ENCODE assay signal across 16 cellular contexts in the genomic region with DNA sequence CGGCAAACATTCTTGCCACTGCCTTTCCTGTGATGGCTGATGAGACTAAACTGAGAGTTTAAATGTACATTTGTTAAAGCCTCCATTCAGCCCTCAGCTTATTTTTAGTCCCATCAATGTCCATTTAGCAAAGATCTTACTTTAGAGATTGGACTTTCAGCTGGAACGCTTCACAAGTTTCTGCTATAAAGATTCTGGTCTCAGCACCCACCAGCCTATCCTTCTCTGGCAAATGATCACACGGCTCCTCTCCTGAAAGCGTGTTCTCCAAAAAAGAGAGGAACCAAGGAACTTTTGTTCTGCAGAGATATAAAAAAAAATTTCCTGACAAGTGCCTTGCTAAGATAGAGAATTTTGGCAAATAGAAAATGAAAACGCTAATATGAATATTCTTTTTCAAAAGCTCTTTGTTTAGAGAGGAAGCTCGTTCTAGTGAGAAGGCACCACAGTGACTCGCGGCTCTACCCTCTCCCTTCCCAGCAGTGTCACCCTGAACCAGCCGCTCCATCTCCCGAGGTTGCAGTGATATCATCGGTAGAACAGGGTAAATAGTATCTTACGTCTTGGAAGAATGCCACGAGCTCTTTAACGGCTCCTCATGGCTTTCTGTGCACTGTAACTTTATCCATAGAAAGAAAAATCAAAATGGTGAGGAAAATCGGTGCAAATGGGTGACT.
A peak's percentile ranks its signal among the peaks of the same experiment; 100 is the strongest.
DNase-seq lines count a peak whose midpoint lies in the region; ATAC-seq and TF ChIP-seq lines count a peak whose summit lies in the region.
"Had no signal": no experiment of that assay in that cellular context is flagged by ENCODE, and none has a peak within 500 bp of the region (broad histone marks: within the 10 kb centered on the region; RNA-seq: fewer than 3 reads in every experiment).

No MANE protein-coding gene starts in this region.

- H3K18ac ChIP-seq in H9 (ENCODE audit: insufficient read length, low read depth, low read length) = no peak overlapping the region

- H4K5ac ChIP-seq in H9 (ENCODE audit: insufficient read length, low read depth, low read length) = no peak overlapping the region

- H3K4ac ChIP-seq in H9 (ENCODE audit: low read depth, low read length) = no peak overlapping the region

- H3K4me1 Mint-ChIP-seq in H9 = peaks cover 23 to 26% of the 10 kb centered on the region in 2 experiments
- H3K4me1 Mint-ChIP-seq in progenitor cell of endocrine pancreas (ENCODE audit: low read depth) = peaks cover 1% of the 10 kb centered on the region

- H3K4me2 ChIP-seq in H9 (ENCODE audit: insufficient read depth, insufficient read length, low read length) = no peak overlapping the region
- H3K4me2 ChIP-seq: BLaER1 had no signal

- DNase-seq in H9 (no peak), amygdala (lab: John Stamatoyannopoulos, UW) (peak in 47 of 56 donors; percentile 9 to 80 (median 50)), left ventricle myocardium superior (no peak), progenitor cell of endocrine pancreas (ENCODE audit: low spot score, unreplicated experiment) (no peak), islet precursor cell (no peak), retina (no peak), omental fat pad (ENCODE audit: low spot score) (no peak), T-helper 1 cell (no peak)
- DNase-seq: activated CD4-positive, alpha-beta T cell treated with anti-CD3 and anti-CD28 coated beads for 36 hours; activated naive CD8-positive, alpha-beta T cell treated with anti-CD3 and anti-CD28 coated beads, Interleukin-2, amount 10 ng/mL, durations not matched to agents 7 days and 5 days; MG63; ovary; SW 1271 had no signal

- H3K4me3 Mint-ChIP-seq in H9 (no peak overlapping the region), progenitor cell of endocrine pancreas (ENCODE audit: low read depth) (no peak overlapping the region)
- H3K4me3 Mint-ChIP-seq: activated CD4-positive, alpha-beta T cell treated with anti-CD3 and anti-CD28 coated beads for 36 hours; activated naive CD8-positive, alpha-beta T cell treated with anti-CD3 and anti-CD28 coated beads, Interleukin-2, amount 10 ng/mL, durations not matched to agents 7 days and 5 days; memory B cell; type B pancreatic cell had no signal

- no peak overlapping the region for H2BK5ac ChIP-seq in H9 (ENCODE audit: insufficient read length, low read length)

- H3K9me3 Mint-ChIP-seq in H9 (no peaks in the 10 kb centered on the region), progenitor cell of endocrine pancreas (ENCODE audit: low read depth) (no peaks in the 10 kb centered on the region)

- no peak overlapping the region for H2BK15ac ChIP-seq in H9 (ENCODE audit: low read depth, low read length)

- no peak overlapping the region for H2AFZ ChIP-seq in H9 (ENCODE audit: low read length)

- H3K23me2 ChIP-seq in H9 (ENCODE audit: insufficient read length, low read depth, low read length, poor library complexity, severe bottlenecking) = no peaks in the 10 kb centered on the region

- no peaks in the 10 kb centered on the region for H4K20me1 ChIP-seq in H9 (ENCODE audit: control insufficient read depth, insufficient read depth, insufficient read length)
- H4K20me1 ChIP-seq: BLaER1 had no signal

- no peaks in the 10 kb centered on the region for H3K27me3 ChIP-seq in H9 (ENCODE audit: insufficient read depth, low read length)
- H3K27me3 ChIP-seq: BLaER1, MG63, ovary had no signal

- TF ChIP-seq CTCF in H9 (conservative IDR thresholded peaks at IDR 0.05) (no peak), progenitor cell of endocrine pancreas (IDR thresholded peaks at IDR 0.05; ENCODE audit: unreplicated experiment) (no peak), omental fat pad (IDR thresholded peaks at IDR 0.05) (no peak)

- no peak overlapping the region for H3K56ac ChIP-seq in H9 (ENCODE audit: insufficient read length, low read depth, low read length)

- no peaks in the 10 kb centered on the region for H3K9me3 ChIP-seq in H9 (ENCODE audit: control insufficient read depth, low read depth, low read length)
- H3K9me3 ChIP-seq: ovary had no signal

- no peak overlapping the region for H4K8ac ChIP-seq in H9 (replicated peaks; ENCODE audit: insufficient read length, low read depth, low read length)

- no peak overlapping the region for H3K9ac ChIP-seq in H9 (ENCODE audit: extremely low read depth, insufficient read length, low read length)
- H3K9ac ChIP-seq: BLaER1 had no signal

- H3K4me1 ChIP-seq in H9 (ENCODE audit: insufficient read depth, low read length) = no peaks in the 10 kb centered on the region; the same call in 1 of the 2 replicates

- H2BK20ac ChIP-seq in H9 (ENCODE audit: low read depth, low read length, poor library complexity, severe bottlenecking) = no peak overlapping the region

- peaks cover 57 to 72% (median 67%) of the 10 kb centered on the region in 3 experiments for H3K36me3 Mint-ChIP-seq in H9 (ENCODE audit: insufficient read depth in 1 of 3, low read depth in 3 of 3)
- H3K36me3 Mint-ChIP-seq in progenitor cell of endocrine pancreas (ENCODE audit: insufficient read depth) = peaks cover 62% of the 10 kb centered on the region

- H3K27ac Mint-ChIP-seq in H9 = peak overlapping the region; percentile 34 to 60 (median 47); a peak in 3 of 7 replicates
- peak overlapping the region; percentile 69 for H3K27ac Mint-ChIP-seq in progenitor cell of endocrine pancreas
- H3K27ac Mint-ChIP-seq: activated CD4-positive, alpha-beta T cell treated with anti-CD3 and anti-CD28 coated beads for 36 hours; activated naive CD8-positive, alpha-beta T cell treated with anti-CD3 and anti-CD28 coated beads, Interleukin-2, amount 10 ng/mL, durations not matched to agents 7 days and 5 days; memory B cell; type B pancreatic cell had no signal

- no peak overlapping the region for H3K23ac ChIP-seq in H9 (ENCODE audit: insufficient read length, low read depth, low read length)

- peak; percentile 48 for ATAC-seq in left ventricle myocardium superior
- ATAC-seq in omental fat pad (ENCODE audit: low FRiP score) = no peak
- ATAC-seq: activated CD4-positive, alpha-beta T cell treated with anti-CD3 and anti-CD28 coated beads for 36 hours had no signal

- no peak overlapping the region for H2BK12ac ChIP-seq in H9 (ENCODE audit: insufficient read length, low read depth, low read length)

- H4K91ac ChIP-seq in H9 (ENCODE audit: insufficient read length, low read depth, low read length) = no peak overlapping the region

- H2BK120ac ChIP-seq in H9 (ENCODE audit: low read depth, low read length, poor library complexity, severe bottlenecking) = no peak overlapping the region

- H3K79me2 ChIP-seq in H9 (ENCODE audit: insufficient read depth, low read length) = peaks cover 3% of the 10 kb centered on the region; the same call in 1 of the 2 replicates

- no peak overlapping the region for H3T11ph ChIP-seq in H9 (ENCODE audit: low read length)

- no peaks in the 10 kb centered on the region for H3K79me1 ChIP-seq in H9 (ENCODE audit: insufficient read depth, low read depth, low read length, poor library complexity, severe bottlenecking)

- H3K27ac ChIP-seq in H9 (ENCODE audit: insufficient read length, low read depth, low read length) = no peak overlapping the region
- H3K27ac ChIP-seq: BLaER1, ovary had no signal

- intact Hi-C loops in left ventricle myocardium superior (cut with micrococcal nuclease) = no loop called here

- H2AK5ac ChIP-seq in H9 (ENCODE audit: insufficient read length, low read length) = no peak overlapping the region

- no peaks in the 10 kb centered on the region for H3K27me3 Mint-ChIP-seq in H9 (ENCODE audit: low read depth)
- no peaks in the 10 kb centered on the region for H3K27me3 Mint-ChIP-seq in progenitor cell of endocrine pancreas
- H3K27me3 Mint-ChIP-seq: activated CD4-positive, alpha-beta T cell treated with anti-CD3 and anti-CD28 coated beads for 36 hours; activated naive CD8-positive, alpha-beta T cell treated with anti-CD3 and anti-CD28 coated beads, Interleukin-2, amount 10 ng/mL, durations not matched to agents 7 days and 5 days; memory B cell; type B pancreatic cell had no signal

- no peak overlapping the region for H3K14ac ChIP-seq in H9 (ENCODE audit: insufficient read depth, low read length)

- no CpG with 5 or more reads among the region's 15 CpGs for WGBS in H9 (ENCODE audit: extremely low coverage, insufficient read length, low lambda C conversion rate)

Comparison
In these comparisons a context has a peak if more than half of its experiments do, and no peak if none do; other contexts are left out.
1. DNase-seq: peak in amygdala (47 of 56); none in H9 (single experiment), left ventricle myocardium superior (single experiment), progenitor cell of endocrine pancreas (single experiment), islet precursor cell (single experiment), retina (single experiment), omental fat pad (single experiment) and T-helper 1 cell (0 of 5).